8 cellular contexts compared by ENCODE assay signal in genomic region chr10:110671788-110672579, GRCh38. TPM values are rescaled to one million over a fixed set of nuclear protein-coding genes. Genes with fewer than 3 reads are reported as not detected.
DNase-seq lines count a peak whose midpoint lies in the region; ATAC-seq and TF ChIP-seq lines count a peak whose summit lies in the region.

No MANE protein-coding gene starts in this region.

- no peaks in the 10 kb centered on the region for H3K9me3 Mint-ChIP-seq in activated CD4-positive, alpha-beta T cell treated with anti-CD3 and anti-CD28 coated beads, Interleukin-2, amount 10 ng/mL, durations not matched to agents 7 days and 5 days

- peak; percentile 99 for ATAC-seq in HG02571 (IDR thresholded peaks at IDR 0.05; ENCODE audit: unreplicated experiment)

- POLR2A ChIA-PET in activated CD4-positive, alpha-beta T cell treated with anti-CD3 and anti-CD28 coated beads, Interleukin-2, amount 10 ng/mL, durations not matched to agents 7 days and 5 days (lab: Charles Lee), result no interaction called here

- peak; percentile 12 for DNase-seq in NCI-H1105 treated with DMSO at 0.1 percent for 48 hours (lab: John Stamatoyannopoulos, UW)
- DNase-seq in NCI-H1105 (lab: John Stamatoyannopoulos, UW), result no peak
- peak; percentile 82 for DNase-seq in NAMALWA (ENCODE audit: low spot score)
- DNase-seq in activated CD4-positive, alpha-beta T cell treated with anti-CD3 and anti-CD28 coated beads, Interleukin-2, amount 10 ng/mL, durations not matched to agents 7 days and 5 days, result peak; percentile 67
- peak; percentile 84 for DNase-seq in dermis blood vessel endothelial cell
- peak; percentile 55 to 92 for DNase-seq in lower leg skin (ENCODE audit: low spot score in 2 of 2)
- peak; percentile 74 for DNase-seq in stimulated activated CD4-positive, alpha-beta T cell treated with anti-CD3 and anti-CD28 coated beads, Interleukin-4, amount 100 ng/mL, for 24 hours

- WGBS in lower leg skin, 2 donors, result 1 to 4% methylated on average over 26 to 31 of the region's 47 CpGs

- H3K4me3 Mint-ChIP-seq in activated CD4-positive, alpha-beta T cell treated with anti-CD3 and anti-CD28 coated beads, Interleukin-2, amount 10 ng/mL, durations not matched to agents 7 days and 5 days, result peak overlapping the region; percentile 80

- peaks cover 27% of the 10 kb centered on the region for H3K27me3 Mint-ChIP-seq in activated CD4-positive, alpha-beta T cell treated with anti-CD3 and anti-CD28 coated beads, Interleukin-2, amount 10 ng/mL, durations not matched to agents 7 days and 5 days

- TF ChIP-seq POLR2A in lower leg skin (IDR thresholded peaks at IDR 0.05), result no peak

- peak overlapping the region; percentile 14 for H3K4me3 ChIP-seq in lower leg skin (ENCODE audit: low read depth, poor library complexity, severe bottlenecking)

- H3K36me3 Mint-ChIP-seq in activated CD4-positive, alpha-beta T cell treated with anti-CD3 and anti-CD28 coated beads, Interleukin-2, amount 10 ng/mL, durations not matched to agents 7 days and 5 days (ENCODE audit: low read depth), result no peaks in the 10 kb centered on the region

- intact Hi-C loops in lower leg skin (cut with DNase I; ENCODE audit: low total_unique reads), result no loop called here

- TF ChIP-seq CTCF in lower leg skin (IDR thresholded peaks at IDR 0.05), result peak in 1 of 3 donors; percentile 31

- H3K4me1 Mint-ChIP-seq in activated CD4-positive, alpha-beta T cell treated with anti-CD3 and anti-CD28 coated beads, Interleukin-2, amount 10 ng/mL, durations not matched to agents 7 days and 5 days, result peaks cover 5% of the 10 kb centered on the region

- CTCF ChIA-PET in activated CD4-positive, alpha-beta T cell treated with anti-CD3 and anti-CD28 coated beads, Interleukin-2, amount 10 ng/mL, durations not matched to agents 7 days and 5 days (lab: Charles Lee), result interaction anchor here (0.6 to 3.9 kb wide), 39 partner anchors 9 to 1465 kb away, joined by 3 to 22 read pairs (median 4); partner anchors contain the start of genes ADRA2A and RBM20

- H3K27ac Mint-ChIP-seq in activated CD4-positive, alpha-beta T cell treated with anti-CD3 and anti-CD28 coated beads, Interleukin-2, amount 10 ng/mL, durations not matched to agents 7 days and 5 days, result peak overlapping the region; percentile 43

RNA-seq across cellular contexts. Expression of gene RBM20, which starts 27.8 kb away (rescaled TPM):
- not detected for total RNA-seq in activated CD4-positive, alpha-beta T cell treated with anti-CD3 and anti-CD28 coated beads, Interleukin-2, amount 10 ng/mL, durations not matched to agents 7 days and 5 days
- total RNA-seq in dermis blood vessel endothelial cell, result 4.6 and 5.3 TPM in 2 replicates
- 1 to 10 TPM in 3 of 4 donors, under 1 TPM in 1; 0.66 to 6.2 (median 3.5) TPM for total RNA-seq in lower leg skin
